In genomic region chrX:134459683-134460004, GRCh38 we compare ENCODE assay signal across 8 cellular contexts. TPM values are rescaled to one million over a fixed set of nuclear protein-coding genes. Genes with fewer than 3 reads are reported as not detected.
DNase-seq lines count a peak whose midpoint lies in the region; ATAC-seq, FAIRE-seq and TF ChIP-seq lines count a peak whose summit lies in the region.

No MANE protein-coding gene starts in this region.

- H3K4me1 ChIP-seq in SJCRH30, result no peaks in the 10 kb centered on the region
- H3K4me1 ChIP-seq in esophagus squamous epithelium, result peaks cover 0 to 17% (median 4%) of the 10 kb centered on the region in 3 donors
- H3K4me1 ChIP-seq in pancreas, result peaks cover 0 to 7% (median 5%) of the 10 kb centered on the region in 3 donors

- 55% methylated on average over 12 of the region's 12 CpGs; no CpG with 5 or more reads in 1 of the 2 donors for WGBS in esophagus squamous epithelium, 2 donors
- 1 to 30% methylated on average over 12 of the region's 12 CpGs for WGBS in pancreas, 2 donors

- DNase-seq in SJCRH30 (no peak), esophagus squamous epithelium (lab: John Stamatoyannopoulos, UW) (no peak), pancreas (no peak), NCI-H187 (lab: John Stamatoyannopoulos, UW) (no peak), amniotic stem cell (lab: John Stamatoyannopoulos, UW) (no peak)
- DNase-seq in activated CD4-positive, CD25-positive, alpha-beta regulatory T cell treated with anti-CD3 and anti-CD28 coated beads, Interleukin-2, amount 50 U/mL, for 72 hours, result no peak

- H3K4me3 ChIP-seq in GM12875 (ENCODE audit: low read depth, low read length) (peak overlapping the region; percentile 71), SJCRH30 (peak overlapping the region; percentile 84), esophagus squamous epithelium (peak overlapping the region; percentile 58 to 81 (median 68)), pancreas (peak overlapping the region in 3 of 4 donors; percentile 40 to 68 (median 57))

- no peak for TF ChIP-seq POLR2A in esophagus squamous epithelium (IDR thresholded peaks at IDR 0.05)

- no peaks in the 10 kb centered on the region for H3K9me3 ChIP-seq in SJCRH30 (replicated peaks)
- no peaks in the 10 kb centered on the region for H3K9me3 ChIP-seq in esophagus squamous epithelium
- H3K9me3 ChIP-seq in pancreas, result no peaks in the 10 kb centered on the region

- no peak for FAIRE-seq in pancreas (lab: Jason Lieb, UNC)

- TF ChIP-seq CTCF in GM12875 (IDR thresholded peaks at IDR 0.05; ENCODE audit: borderline replicate concordance, insufficient read depth, low read depth, low read length), result no peak
- TF ChIP-seq CTCF in esophagus squamous epithelium (IDR thresholded peaks at IDR 0.05), result no peak
- TF ChIP-seq CTCF in pancreas (IDR thresholded peaks at IDR 0.05), result no peak

- intact Hi-C loops in esophagus squamous epithelium (cut with DNase I) (no loop called here), pancreas (cut with DNase I) (no loop called here)

- H3K36me3 ChIP-seq in SJCRH30 (no peaks in the 10 kb centered on the region), esophagus squamous epithelium (no peaks in the 10 kb centered on the region), pancreas (no peaks in the 10 kb centered on the region)

- H3K27me3 ChIP-seq in SJCRH30 (no peaks in the 10 kb centered on the region), esophagus squamous epithelium (no peaks in the 10 kb centered on the region), pancreas (no peaks in the 10 kb centered on the region)

- H3K27ac ChIP-seq in SJCRH30, result no peak overlapping the region
- peak overlapping the region; percentile 58 to 88 (median 82) for H3K27ac ChIP-seq in esophagus squamous epithelium
- peak overlapping the region in 2 of 4 donors; percentile 77 to 82 for H3K27ac ChIP-seq in pancreas

- peak; percentile 13 for ATAC-seq in HG02642 (IDR thresholded peaks at IDR 0.05; ENCODE audit: poor library complexity, unreplicated experiment)
- ATAC-seq in pancreas, result peak; percentile 14 to 45 (median 42)

RNA-seq across cellular contexts. Expression of gene HPRT1, which starts 0.3 kb away (rescaled TPM):
- total RNA-seq in SJCRH30 (2014; rRNA removed; shearing (Covaris generic)), result 20.6 and 24.0 TPM in 2 replicates
- total RNA-seq in esophagus squamous epithelium, result 10 to 100 TPM in 3 of 4 donors, 1 to 10 TPM in 1; 8.5 to 16.1 (median 11.9) TPM
- 10 to 100 TPM; 10.7 to 21.4 (median 18.5) TPM for total RNA-seq in pancreas
- 10 to 100 TPM; 28.3 to 33.3 TPM for polyA plus RNA-seq in pancreas
